8 cellular contexts compared by ENCODE assay signal in genomic region chr19:11261431-11261901, GRCh38. TPM values are rescaled to one million over a fixed set of nuclear protein-coding genes. Genes with fewer than 3 reads are reported as not detected.
A peak's percentile ranks its signal among the peaks of the same experiment; 100 is the strongest.
DNase-seq lines count a peak whose midpoint lies in the region; ATAC-seq lines count a peak whose summit lies in the region.

No MANE protein-coding gene starts in this region.

- peak overlapping the region; percentile 89 for H3K4me3 ChIP-seq in GM23248
- H3K4me3 ChIP-seq in iPS DF 6.9 (ENCODE audit: low read length): peak overlapping the region; percentile 61; the same call in 1 of the 2 replicates
- H3K4me3 ChIP-seq in skeletal muscle satellite cell (ENCODE audit: low read length): peak overlapping the region; percentile 86

- H3K27ac ChIP-seq in GM23248 (no peak overlapping the region), iPS DF 6.9 (ENCODE audit: low read length) (no peak overlapping the region)

- H3K4me3 Mint-ChIP-seq in activated naive CD8-positive, alpha-beta T cell: peak overlapping the region; percentile 78

- H3K4me1 Mint-ChIP-seq in activated naive CD8-positive, alpha-beta T cell (ENCODE audit: low read depth): peaks cover 5% of the 10 kb centered on the region

- H3K4me1 ChIP-seq in GM23248 (ENCODE audit: insufficient read depth): no peaks in the 10 kb centered on the region
- H3K4me1 ChIP-seq in iPS DF 6.9 (ENCODE audit: control insufficient read depth, insufficient read depth, low read length): peaks cover 2% of the 10 kb centered on the region; the same call in 1 of the 2 replicates
- peaks cover 21% of the 10 kb centered on the region for H3K4me1 ChIP-seq in skeletal muscle satellite cell (ENCODE audit: control insufficient read depth, insufficient read depth, low read length)

- H3K36me3 Mint-ChIP-seq in activated naive CD8-positive, alpha-beta T cell: no peaks in the 10 kb centered on the region

- H3K4me2 ChIP-seq in GM23248 (ENCODE audit: unreplicated experiment) (peak overlapping the region; percentile 77), skeletal muscle satellite cell (ENCODE audit: low read length) (peak overlapping the region; percentile 98)

- H3K9ac ChIP-seq in GM23248: peak overlapping the region; percentile 94
- peak overlapping the region; percentile 85 for H3K9ac ChIP-seq in skeletal muscle satellite cell (ENCODE audit: low read depth, low read length)

- no peaks in the 10 kb centered on the region for H3F3A ChIP-seq in GM23248 (ENCODE audit: insufficient read depth)

- ATAC-seq in GM19351 (IDR thresholded peaks at IDR 0.05; ENCODE audit: unreplicated experiment): no peak

- in situ Hi-C loops in GM23248 (cut with MboI): no loop called here

- H3K9me3 ChIP-seq in GM23248 (ENCODE audit: low read depth): no peaks in the 10 kb centered on the region
- H3K9me3 ChIP-seq in iPS DF 6.9 (ENCODE audit: control insufficient read depth, insufficient read depth, low read length): no peaks in the 10 kb centered on the region
- no peaks in the 10 kb centered on the region for H3K9me3 ChIP-seq in skeletal muscle satellite cell (replicated peaks; ENCODE audit: low read length)

- no peak overlapping the region for H3K27ac Mint-ChIP-seq in activated naive CD8-positive, alpha-beta T cell

- peaks cover 18% of the 10 kb centered on the region for H3K27me3 Mint-ChIP-seq in activated naive CD8-positive, alpha-beta T cell

- 38 to 50% methylated on average over 11 to 16 of the region's 16 CpGs for WGBS in GM23248 (ENCODE audit: low coverage in 1 of 2, low lambda C conversion rate in 2 of 2, missing lambda C conversion rate in 2 of 2), 2 experiments
- WGBS in iPS DF 6.9 (ENCODE audit: insufficient coverage, insufficient read length): no CpG with 5 or more reads among the region's 16 CpGs

- peak overlapping the region; percentile 85 for H2AFZ ChIP-seq in GM23248

- H3K79me2 ChIP-seq in GM23248 (ENCODE audit: insufficient read depth): no peaks in the 10 kb centered on the region

- H3K9me3 Mint-ChIP-seq in activated naive CD8-positive, alpha-beta T cell (ENCODE audit: low read depth): no peaks in the 10 kb centered on the region

- H3K36me3 ChIP-seq in GM23248 (ENCODE audit: low read depth) (no peaks in the 10 kb centered on the region), iPS DF 6.9 (ENCODE audit: control insufficient read depth, insufficient read depth, low read length) (no peaks in the 10 kb centered on the region), skeletal muscle satellite cell (ENCODE audit: insufficient read depth, low read length) (no peaks in the 10 kb centered on the region)

- H3K27me3 ChIP-seq in GM23248 (replicated peaks; ENCODE audit: insufficient read depth) (no peaks in the 10 kb centered on the region), iPS DF 6.9 (ENCODE audit: control insufficient read depth, insufficient read depth, low read length) (no peaks in the 10 kb centered on the region), skeletal muscle satellite cell (ENCODE audit: control insufficient read depth, insufficient read depth, low read length) (no peaks in the 10 kb centered on the region)

- DNase-seq in GM23248: no peak
- DNase-seq in iPS DF 6.9 (ENCODE audit: low read depth, low spot score): no peak
- DNase-seq in middle frontal gyrus (ENCODE audit: extremely low spot score, low spot score): no peak
- no peak for DNase-seq in NCI-H2171 treated with DMSO at 0.1 percent for 48 hours (lab: John Stamatoyannopoulos, UW)
- DNase-seq in NCI-H1436 (lab: John Stamatoyannopoulos, UW): no peak

- H3K9me2 ChIP-seq in GM23248 (ENCODE audit: insufficient read depth): no peaks in the 10 kb centered on the region

- no peaks in the 10 kb centered on the region for H4K20me1 ChIP-seq in GM23248 (ENCODE audit: insufficient read depth)

RNA-seq across cellular contexts. Expression of gene DOCK6, which starts 0.9 kb away (rescaled TPM):
- 10.7 and 13.9 TPM in 2 replicates for total RNA-seq in GM23248 (2014; rRNA removed; shearing (Covaris generic))
- 11.8 and 17.7 TPM in 2 replicates for polyA plus RNA-seq in GM23248 (2016; fragmentation: Nextera tagmentation; extraction: Ambion mirVana)
- 13.4 and 13.5 TPM in 2 replicates for total RNA-seq in skeletal muscle satellite cell (2012; rRNA removed)

RNA-seq across cellular contexts. Expression of gene ANGPTL8, which starts 22.0 kb away (rescaled TPM):
- total RNA-seq in GM23248 (2014; rRNA removed; shearing (Covaris generic)): 1.7 TPM in 1 of 2 replicates, not detected in the other
- polyA plus RNA-seq in GM23248 (2016; fragmentation: Nextera tagmentation; extraction: Ambion mirVana): not detected in 2 replicates
- total RNA-seq in skeletal muscle satellite cell (2012; rRNA removed): not detected in 2 replicates

RNA-seq across cellular contexts. Expression of gene TSPAN16, which starts 34.5 kb away (rescaled TPM):
- total RNA-seq in GM23248 (2014; rRNA removed; shearing (Covaris generic)): not detected in 2 replicates
- not detected in 2 replicates for polyA plus RNA-seq in GM23248 (2016; fragmentation: Nextera tagmentation; extraction: Ambion mirVana)
- total RNA-seq in skeletal muscle satellite cell (2012; rRNA removed): not detected in 2 replicates
